1 cellular context compared by ENCODE assay signal in genomic region chr17:68172461-68172954, GRCh38.
TF ChIP-seq lines count a peak whose summit lies in the region.

No MANE protein-coding gene starts in this region.

TF ChIP-seq in IMR-90, 13 proteins besides CTCF, POLR2A, EP300 and RAD21 (continued from another document):
- TF ChIP-seq RFX5 (IDR thresholded peaks at IDR 0.05; ENCODE audit: low read depth, low read length) = no peak
- TF ChIP-seq CHD1 (IDR thresholded peaks at IDR 0.05; ENCODE audit: low read depth, low read length) = no peak
